Comparison of ENCODE assay signal across 8 cellular contexts in the genomic region with DNA sequence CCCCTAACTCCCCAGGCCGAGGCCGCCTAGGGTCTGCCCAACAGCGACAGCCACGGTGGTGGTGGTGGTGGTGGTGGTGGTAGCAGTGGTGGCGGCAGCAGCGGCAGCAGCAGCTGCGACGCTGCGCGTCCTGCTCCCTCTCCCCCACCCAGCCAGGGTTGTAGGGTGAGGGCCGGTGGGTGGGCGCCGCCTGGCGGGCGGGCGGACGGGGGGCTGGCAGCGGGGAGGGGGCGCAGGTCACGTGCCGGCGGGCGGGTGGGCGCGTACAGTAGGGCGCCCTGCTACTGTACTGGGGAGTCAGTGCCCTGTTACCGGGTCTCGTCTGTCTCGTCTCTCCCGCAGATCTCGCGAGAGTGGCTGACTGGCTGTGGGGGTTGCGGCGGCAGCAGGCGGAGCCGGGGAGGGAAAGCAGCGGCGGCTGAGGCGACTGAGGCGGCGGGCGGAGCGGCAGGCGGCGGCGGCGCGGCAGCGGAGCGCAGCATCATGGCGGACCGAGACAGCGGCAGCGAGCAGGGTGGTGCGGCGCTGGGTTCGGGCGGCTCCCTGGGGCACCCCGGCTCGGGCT. TPM values are rescaled to one million over a fixed set of nuclear protein-coding genes. Genes with fewer than 3 reads are reported as not detected.
A peak's percentile ranks its signal among the peaks of the same experiment; 100 is the strongest.
DNase-seq lines count a peak whose midpoint lies in the region; ATAC-seq and TF ChIP-seq lines count a peak whose summit lies in the region.

PURA (plus strand) TSS at position 411 of the 565 bp plus-strand sequence; CDS start at position 484, 73 bp downstream.

- no peaks in the 10 kb centered on the region for H3K9me3 ChIP-seq in left ventricle myocardium inferior (replicated peaks)
- no peaks in the 10 kb centered on the region for H3K9me3 ChIP-seq in psoas muscle

- TF ChIP-seq CTCF in left ventricle myocardium inferior (IDR thresholded peaks at IDR 0.05; ENCODE audit: borderline replicate concordance) (no peak), psoas muscle (IDR thresholded peaks at IDR 0.05) (peak; percentile 16)

- H3K36me3 ChIP-seq in left ventricle myocardium inferior (no peaks in the 10 kb centered on the region), psoas muscle (ENCODE audit: insufficient read depth in 1 of 2, low read depth in 1 of 2) (no peaks in the 10 kb centered on the region), urinary bladder (ENCODE audit: insufficient read depth) (no peaks in the 10 kb centered on the region)

- ATAC-seq in HG02870 (IDR thresholded peaks at IDR 0.05; ENCODE audit: unreplicated experiment) (peak; percentile 85), psoas muscle (peak; percentile 93 to 96 (median 95))

- H3K4me1 ChIP-seq in left ventricle myocardium inferior (peaks cover 90% of the 10 kb centered on the region), psoas muscle (peaks cover 73% of the 10 kb centered on the region), urinary bladder (ENCODE audit: insufficient read depth) (no peaks in the 10 kb centered on the region)

- TF ChIP-seq POLR2A in GM15510 (IDR thresholded peaks at IDR 0.05; ENCODE audit: borderline replicate concordance, extremely low read depth, insufficient read length): peak; percentile 80

- intact Hi-C loops in left ventricle myocardium inferior (cut with micrococcal nuclease) (no loop called here), psoas muscle (cut with DNase I) (loop anchor here (5.0 kb wide), 1 partner anchor 34 kb away; no protein-coding TSS in a partner anchor)

- no peaks in the 10 kb centered on the region for H3K27me3 ChIP-seq in left ventricle myocardium inferior (ENCODE audit: low read depth)
- no peaks in the 10 kb centered on the region for H3K27me3 ChIP-seq in psoas muscle (ENCODE audit: insufficient read depth in 3 of 3, low read length in 2 of 3)

- H3K27ac ChIP-seq in left ventricle myocardium inferior (replicated peaks) (peak within 1 kb of the TSS; percentile 95), psoas muscle (peak within 1 kb of the TSS; percentile 87), urinary bladder (ENCODE audit: low read depth) (peak within 1 kb of the TSS; percentile 97)

- DNase-seq in NCI-H1436 treated with DMSO at 0.1 percent for 48 hours (lab: John Stamatoyannopoulos, UW) (peak; percentile 56), T-helper 1 cell (peak; percentile 94 to 97 (median 96)), amniotic epithelial cell (ENCODE audit: low read depth) (peak; percentile 86), left ventricle myocardium inferior (peak; percentile 96), psoas muscle (peak; percentile 96 to 98)

- WGBS in psoas muscle, 3 donors: 1% methylated on average over 13 to 60 of the region's 60 CpGs
- WGBS in urinary bladder: under 1% methylated on average over 60 of the region's 60 CpGs

- H3K4me3 ChIP-seq in left ventricle myocardium inferior (peak within 1 kb of the TSS; percentile 81), psoas muscle (peak within 1 kb of the TSS; percentile 73), urinary bladder (ENCODE audit: low read depth, low read length) (peak within 1 kb of the TSS; percentile 95)

RNA-seq across cellular contexts. Expression of gene PURA, which starts in this region (rescaled TPM):
- total RNA-seq in left ventricle myocardium inferior (26.6 TPM), psoas muscle (10 to 100 TPM; 11.8 to 20.4 (median 19.3) TPM), urinary bladder (34.5 TPM)
- polyA plus RNA-seq in psoas muscle (1 to 10 TPM; 3.2 to 8.8 (median 3.4) TPM), urinary bladder (9.6 TPM)

Comparison
In these comparisons a context has a peak if more than half of its experiments do, and no peak if none do; other contexts are left out.
1. Peak in every context shown above with its lines: DNase-seq, ATAC-seq, H3K4me3 ChIP-seq and H3K27ac ChIP-seq.